9 cellular contexts compared by ENCODE assay signal in the genomic region with DNA sequence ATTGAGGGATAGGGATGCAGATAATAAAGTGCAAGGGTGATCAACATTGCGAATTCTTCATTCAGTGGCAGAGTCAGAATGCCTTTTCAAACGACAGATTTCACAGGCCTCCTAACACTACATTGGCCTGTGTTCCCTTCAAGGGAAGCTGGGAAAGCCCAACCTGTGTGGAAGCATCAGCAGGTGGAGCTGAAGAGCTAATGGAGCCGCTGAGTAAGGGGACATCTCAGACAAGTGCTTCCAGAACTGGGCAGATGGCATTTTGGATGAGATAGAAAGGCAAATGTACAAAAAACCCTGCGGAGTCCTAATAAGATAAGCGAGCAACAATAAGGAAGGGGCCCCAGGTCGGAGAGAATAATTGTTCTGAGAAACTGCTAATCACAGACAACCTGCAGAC. TPM values are rescaled to one million over a fixed set of nuclear protein-coding genes. Genes with fewer than 3 reads are reported as not detected.
DNase-seq lines count a peak whose midpoint lies in the region; ATAC-seq, FAIRE-seq and TF ChIP-seq lines count a peak whose summit lies in the region.
"Had no signal": no experiment of that assay in that cellular context is flagged by ENCODE, and none has a peak within 500 bp of the region (broad histone marks: within the 10 kb centered on the region; RNA-seq: fewer than 3 reads in every experiment).

No MANE protein-coding gene starts in this region.

- H3K9me2 ChIP-seq in DOHH2 (replicated peaks; ENCODE audit: control insufficient read depth, low read length): no peaks in the 10 kb centered on the region
- H3K9me2 ChIP-seq in Loucy (replicated peaks; ENCODE audit: low read depth, low read length): no peaks in the 10 kb centered on the region

- H3K4me1 ChIP-seq in DOHH2 (ENCODE audit: control insufficient read depth, low read length) (no peaks in the 10 kb centered on the region), Loucy (ENCODE audit: insufficient read depth, low read length, poor library complexity, severe bottlenecking) (no peaks in the 10 kb centered on the region), GM12878 (ENCODE audit: control insufficient read depth, insufficient read depth, low read length) (no peaks in the 10 kb centered on the region), spleen (no peaks in the 10 kb centered on the region)

- TF ChIP-seq POLR2A in GM12878 (IDR thresholded peaks at IDR 0.05; ENCODE audit: low read depth, low read length) (no peak), spleen (IDR thresholded peaks at IDR 0.05) (no peak)

- H3K9me3 ChIP-seq in DOHH2 (ENCODE audit: control insufficient read depth, insufficient read depth, low read length): no peaks in the 10 kb centered on the region
- no peaks in the 10 kb centered on the region for H3K9me3 ChIP-seq in Loucy (ENCODE audit: insufficient read depth, low read depth, low read length)
- no peaks in the 10 kb centered on the region for H3K9me3 ChIP-seq in GM12878 (replicated peaks; ENCODE audit: control insufficient read depth, insufficient read depth, low read length)
- no peaks in the 10 kb centered on the region for H3K9me3 ChIP-seq in spleen

- no peak overlapping the region for H3K9ac ChIP-seq in Loucy (ENCODE audit: low read depth, low read length, poor library complexity, severe bottlenecking)
- H3K9ac ChIP-seq in GM12878 (ENCODE audit: control insufficient read depth, insufficient read depth, low read length): no peak overlapping the region

- in situ Hi-C loops in GM12878 (cut with MboI): no loop called here

- POLR2A ChIA-PET in GM12878 (lab: Charles Lee): no interaction called here

- H3K4me3 ChIP-seq in DOHH2 (ENCODE audit: low read length) (no peak overlapping the region), Loucy (ENCODE audit: low read length, poor library complexity, severe bottlenecking) (no peak overlapping the region), GM12878 (no peak overlapping the region), spleen (no peak overlapping the region)

- DNase-seq in GM12878 (ENCODE audit: low read depth, low spot score): no peak
- peak; percentile 58 to 61 for DNase-seq in lung microvascular endothelial cell (ENCODE audit: low read depth in 2 of 2)
- no peak for DNase-seq in hippocampal formation (lab: John Stamatoyannopoulos, UW)
- no peak for DNase-seq in spleen
- DNase-seq in occipital lobe (lab: John Stamatoyannopoulos, UW): no peak
- DNase-seq: activated CD8-positive, alpha-beta memory T cell treated with anti-CD3 and anti-CD28 coated beads for 24 hours had no signal

- peak; percentile 61; the same call in 2 of the 3 replicates for ATAC-seq in GM12878
- no peak for ATAC-seq in HG03135 (IDR thresholded peaks at IDR 0.05; ENCODE audit: unreplicated experiment)

- H4K20me1 ChIP-seq in DOHH2 (ENCODE audit: control insufficient read depth, insufficient read depth, low read depth, low read length): no peaks in the 10 kb centered on the region
- no peaks in the 10 kb centered on the region for H4K20me1 ChIP-seq in Loucy (ENCODE audit: insufficient read depth, low read length, poor library complexity, severe bottlenecking)
- no peaks in the 10 kb centered on the region for H4K20me1 ChIP-seq in GM12878 (ENCODE audit: control insufficient read depth, insufficient read depth)

- peak; percentile 60 for TF ChIP-seq RAD21 in GM12878 (IDR thresholded peaks at IDR 0.05; ENCODE audit: insufficient read depth, low read depth, low read length)

- H3K36me3 ChIP-seq in DOHH2 (ENCODE audit: control insufficient read depth, low read length): no peaks in the 10 kb centered on the region
- H3K36me3 ChIP-seq in Loucy (ENCODE audit: insufficient read depth, low read length): no peaks in the 10 kb centered on the region
- no peaks in the 10 kb centered on the region for H3K36me3 ChIP-seq in GM12878 (ENCODE audit: control insufficient read depth in 2 of 2, insufficient read depth in 2 of 2, low read length in 1 of 2)
- H3K36me3 ChIP-seq in spleen: no peaks in the 10 kb centered on the region

- TF ChIP-seq CTCF in DOHH2 (IDR thresholded peaks at IDR 0.05; ENCODE audit: low read depth, low read length, poor library complexity, severe bottlenecking) (peak; percentile 31), Loucy (conservative IDR thresholded peaks at IDR 0.05; ENCODE audit: low read length) (peak; percentile 59), GM12878 (IDR thresholded peaks at IDR 0.05 in 2 of 3, conservative IDR thresholded peaks at IDR 0.05 in 1 of 3; ENCODE audit: control insufficient read depth in 2 of 3, extremely low read depth in 1 of 3, insufficient read depth in 1 of 3, low read depth in 3 of 3, low read length in 3 of 3) (peak; percentile 39 to 58 (median 44); a peak in 5 of 6 replicates), spleen (IDR thresholded peaks at IDR 0.05 in 8 of 11, conservative IDR thresholded peaks at IDR 0.05 in 3 of 11) (no peak)

- H3K79me2 ChIP-seq in DOHH2 (ENCODE audit: control insufficient read depth, low read length) (no peaks in the 10 kb centered on the region), Loucy (ENCODE audit: insufficient read depth, low read length) (no peaks in the 10 kb centered on the region), GM12878 (ENCODE audit: control insufficient read depth, insufficient read depth, low read length) (no peaks in the 10 kb centered on the region)

- WGBS in GM12878 (ENCODE audit: insufficient coverage, insufficient replicate concordance, low lambda C conversion rate, missing lambda C conversion rate): 35% methylated on average over 6 of the region's 6 CpGs
- WGBS in spleen, 5 donors: 39 to 50% (median 46%) methylated on average over 6 of the region's 6 CpGs

- intact Hi-C loops in GM12878 (cut with micrococcal nuclease; ENCODE audit: unreplicated experiment): loop anchor here (2.0 kb wide), 1 partner anchor 141 kb away; no protein-coding TSS in a partner anchor
- intact Hi-C loops in spleen (cut with DNase I; ENCODE audit: low total_unique reads): no loop called here

- no peaks in the 10 kb centered on the region for H3F3A ChIP-seq in DOHH2 (ENCODE audit: control insufficient read depth, insufficient read depth)
- no peaks in the 10 kb centered on the region for H3F3A ChIP-seq in Loucy (ENCODE audit: low read depth)

- no peak for TF ChIP-seq EP300 in GM12878 (IDR thresholded peaks at IDR 0.05; ENCODE audit: borderline replicate concordance in 1 of 2, control insufficient read depth in 1 of 2, low read depth in 2 of 2, low read length in 2 of 2)

- no peak for FAIRE-seq in GM12878 (lab: Jason Lieb, UNC)

- RAD21 ChIA-PET in GM12878 (lab: Charles Lee; ENCODE audit: unreplicated experiment): interaction anchor here (0.7 to 3.4 kb wide), 6 partner anchors 65 to 240 kb away, joined by 3 to 21 read pairs (median 6); no protein-coding TSS in a partner anchor

- CTCF ChIA-PET in GM12878 (lab: Yijun Ruan, JAX): interaction anchor here (1.0 to 4.7 kb wide), 8 partner anchors 24 to 240 kb away, joined by 3 to 38 read pairs (median 4); no protein-coding TSS in a partner anchor

- H3K4me2 ChIP-seq in DOHH2 (ENCODE audit: low read length): no peak overlapping the region
- H3K4me2 ChIP-seq in Loucy (ENCODE audit: low read depth, low read length, poor library complexity, severe bottlenecking): no peak overlapping the region
- H3K4me2 ChIP-seq in GM12878 (ENCODE audit: control insufficient read depth, insufficient read depth): no peak overlapping the region

- BruUV-seq in GM12878 (replicated peaks; lab: Mats Ljungman, UMichigan): no TSS peak

- H3K27me3 ChIP-seq in DOHH2 (ENCODE audit: control insufficient read depth, low read length) (no peaks in the 10 kb centered on the region), Loucy (ENCODE audit: insufficient read depth, low read length, poor library complexity, severe bottlenecking) (no peaks in the 10 kb centered on the region), GM12878 (replicated peaks in 1 of 2; ENCODE audit: control insufficient read depth in 2 of 2, insufficient read depth in 2 of 2, low read length in 1 of 2) (no peaks in the 10 kb centered on the region), spleen (replicated peaks in 1 of 7) (peaks cover 0 to 14% (median 0%) of the 10 kb centered on the region in 7 donors)

- H3K27ac ChIP-seq in DOHH2 (ENCODE audit: low read depth, low read length) (no peak overlapping the region), GM12878 (ENCODE audit: control insufficient read depth, insufficient read depth) (no peak overlapping the region), spleen (no peak overlapping the region)

- H2AFZ ChIP-seq in Loucy (ENCODE audit: low read length) (no peak overlapping the region), GM12878 (ENCODE audit: control insufficient read depth, low read depth, low read length) (no peak overlapping the region)

- SMC1A ChIA-PET in GM12878 (lab: Charles Lee; ENCODE audit: uncharacterized antibody, unreplicated experiment): interaction anchor here (0.9 to 2.5 kb wide), 6 partner anchors 27 to 240 kb away, joined by 4 to 8 read pairs (median 6); no protein-coding TSS in a partner anchor

TF ChIP-seq in GM12878, 131 proteins besides CTCF, POLR2A, EP300 and RAD21:
- no peak for TF ChIP-seq ZZZ3 (IDR thresholded peaks at IDR 0.05; ENCODE audit: control insufficient read depth, insufficient read length, low read depth)
- peak; percentile 67; the same call in 1 of the 2 replicates for TF ChIP-seq SMC3 (IDR thresholded peaks at IDR 0.05; ENCODE audit: borderline replicate concordance, low read length)
- TF ChIP-seq ZNF217 (IDR thresholded peaks at IDR 0.05): no peak
TF ChIP-seq in GM12878: peak in this region for 1.

RNA-seq across cellular contexts. Expression of gene SLC24A5, which starts 8.5 kb away (rescaled TPM):
- not detected in 2 replicates for total RNA-seq in GM12878 (2013; cell fraction: nucleolus; rRNA removed)
- total RNA-seq in GM12878 (2014; rRNA removed): not detected in 2 replicates
- total RNA-seq in GM12878 (2014; rRNA removed; fragmentation: Illumina TruSeq; extraction: Trizol): not detected in 2 replicates
- total RNA-seq in GM12878 (2021): not detected in 2 replicates
- polyA plus RNA-seq in GM12878 (2011; ENCODE audit: low read depth): not detected
- polyA plus RNA-seq in GM12878 (2011; rRNA removed): 0.04 TPM in 1 of 2 replicates, not detected in the other
- polyA plus RNA-seq in GM12878 (2011; cell fraction: cytosol; rRNA removed): not detected in 2 replicates
- not detected in 2 replicates for polyA plus RNA-seq in GM12878 (2011; cell fraction: nucleus; rRNA removed)
- polyA plus RNA-seq in GM12878 (2012): not detected in 2 replicates
- polyA plus RNA-seq in GM12878 (2014; fragmentation: Illumina TruSeq; extraction: Trizol): not detected in 2 replicates
- not detected for polyA plus RNA-seq in GM12878 (2014; fragmentation: Nextera tagmentation; extraction: Ambion mirVana)
- not detected in 2 replicates for polyA plus RNA-seq in GM12878 (2014; rRNA removed)
- not detected for polyA plus RNA-seq in GM12878 (2016; fragmentation: Nextera tagmentation; extraction: Ambion mirVana)
- not detected in 2 replicates for polyA minus RNA-seq in GM12878 (2011; rRNA and poly(A)+ RNA removed)
- polyA minus RNA-seq in GM12878 (2011; cell fraction: cytosol; rRNA and poly(A)+ RNA removed): not detected in 2 replicates
- not detected in 2 replicates for polyA minus RNA-seq in GM12878 (2011; cell fraction: nucleus; rRNA and poly(A)+ RNA removed)
- under 0.01 TPM in 1 of 2 replicates, not detected in the other for total RNA-seq in lung microvascular endothelial cell
- total RNA-seq in spleen: not detected
- under 1 TPM in 1 of 3 donors, not detected in 2; 0.06 TPM for polyA plus RNA-seq in spleen
- not detected for total RNA-seq in occipital lobe

Comparison
In these comparisons a context has a peak if more than half of its experiments do, and no peak if none do; other contexts are left out.
1. CTCF ChIP-seq: peak in DOHH2 (single experiment), Loucy (single experiment) and GM12878 (3 of 3); none in spleen (0 of 11).
2. DNase-seq: peak in lung microvascular endothelial cell (2 of 2); none in GM12878 (single experiment), hippocampal formation (0 of 2), spleen (single experiment) and occipital lobe (single experiment).